In the genomic region with DNA sequence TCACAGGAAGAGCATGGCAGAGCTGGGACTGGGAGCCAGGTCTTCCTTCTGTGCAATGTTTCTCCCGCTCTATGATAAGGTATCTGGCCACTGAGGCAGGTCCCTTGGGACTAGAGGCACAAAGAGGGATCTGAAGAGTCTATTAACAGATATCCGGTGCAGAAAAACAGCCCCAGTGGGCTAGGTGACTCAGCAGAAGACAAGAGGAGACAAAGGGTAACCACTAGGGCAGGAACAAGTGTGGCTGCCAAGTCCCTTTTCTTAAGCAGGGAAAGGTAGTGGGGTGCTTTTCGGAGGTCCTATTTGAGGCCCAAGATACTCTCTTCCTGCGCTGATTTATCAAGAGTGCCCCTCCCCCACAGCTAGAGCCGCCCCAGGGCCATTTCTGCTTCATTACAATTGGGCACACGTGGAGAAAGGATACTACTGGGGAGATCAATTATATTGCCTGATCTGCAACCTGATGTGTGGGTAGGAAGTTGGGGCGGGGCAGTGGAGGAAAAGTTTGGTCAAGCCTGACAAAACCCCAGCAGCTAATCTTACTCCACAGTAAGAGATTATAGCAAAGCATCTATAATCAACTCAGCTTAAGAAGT, we compare ENCODE assay signal across 12 cellular contexts. TPM values are rescaled to one million over a fixed set of nuclear protein-coding genes. Genes with fewer than 3 reads are reported as not detected.
DNase-seq lines count a peak whose midpoint lies in the region; ATAC-seq and TF ChIP-seq lines count a peak whose summit lies in the region.
"Had no signal": no experiment of that assay in that cellular context is flagged by ENCODE, and none has a peak within 500 bp of the region (broad histone marks: within the 10 kb centered on the region; RNA-seq: fewer than 3 reads in every experiment).

A gene with protein sequence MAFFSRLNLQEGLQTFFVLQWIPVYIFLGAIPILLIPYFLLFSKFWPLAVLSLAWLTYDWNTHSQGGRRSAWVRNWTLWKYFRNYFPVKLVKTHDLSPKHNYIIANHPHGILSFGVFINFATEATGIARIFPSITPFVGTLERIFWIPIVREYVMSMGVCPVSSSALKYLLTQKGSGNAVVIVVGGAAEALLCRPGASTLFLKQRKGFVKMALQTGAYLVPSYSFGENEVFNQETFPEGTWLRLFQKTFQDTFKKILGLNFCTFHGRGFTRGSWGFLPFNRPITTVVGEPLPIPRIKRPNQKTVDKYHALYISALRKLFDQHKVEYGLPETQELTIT (plus strand): TSS at position 546 of the 596 bp plus-strand sequence. CDS start 100 bp downstream, outside the sequence.

- no peaks in the 10 kb centered on the region for H3K36me3 ChIP-seq in OCI-LY1 (ENCODE audit: insufficient read depth, low read length)
- H3K36me3 ChIP-seq: Peyer's patch had no signal

- H3K4me1 Mint-ChIP-seq in chondrocyte (ENCODE audit: low read depth), result no peaks in the 10 kb centered on the region
- H3K4me1 Mint-ChIP-seq in endothelial cell (ENCODE audit: unreplicated experiment), result peaks cover 2% of the 10 kb centered on the region
- no peaks in the 10 kb centered on the region for H3K4me1 Mint-ChIP-seq in effector memory CD8-positive, alpha-beta T cell (ENCODE audit: low read depth in 2 of 2)

- no peak within 1 kb of the TSS for H3K9ac ChIP-seq in OCI-LY1 (ENCODE audit: low read length)
- H3K9ac ChIP-seq: KMS-11 had no signal

- no peaks in the 10 kb centered on the region for H3K9me3 ChIP-seq in OCI-LY1 (ENCODE audit: low read length)
- H3K9me3 ChIP-seq: Peyer's patch had no signal

- peaks cover 15% of the 10 kb centered on the region for H3K4me1 ChIP-seq in OCI-LY1 (ENCODE audit: insufficient read depth, low read length, severe bottlenecking)
- H3K4me1 ChIP-seq: Peyer's patch had no signal

- H3K4me3 Mint-ChIP-seq in chondrocyte (ENCODE audit: unreplicated experiment) (no peak within 1 kb of the TSS), endothelial cell (ENCODE audit: unreplicated experiment) (no peak within 1 kb of the TSS)
- no peak within 1 kb of the TSS for H3K4me3 Mint-ChIP-seq in effector memory CD8-positive, alpha-beta T cell

- no peak within 1 kb of the TSS for H3K27ac ChIP-seq in OCI-LY1 (ENCODE audit: low read depth, low read length, poor library complexity, severe bottlenecking)
- H3K27ac ChIP-seq: KMS-11, Peyer's patch had no signal

- peak within 1 kb of the TSS; percentile 6; the same call in 1 of the 2 replicates for H3K4me2 ChIP-seq in OCI-LY1 (ENCODE audit: low read length)
- H3K4me2 ChIP-seq: KMS-11 had no signal

- ATAC-seq in GM19438 (IDR thresholded peaks at IDR 0.05; ENCODE audit: low read depth, unreplicated experiment) (peak; percentile 62), HG03135 (IDR thresholded peaks at IDR 0.05; ENCODE audit: unreplicated experiment) (peak; percentile 60)
- no peak for ATAC-seq in effector memory CD8-positive, alpha-beta T cell (replicated peaks)

- H3K9me3 Mint-ChIP-seq in chondrocyte (ENCODE audit: low read depth), result peaks cover 17% of the 10 kb centered on the region
- no peaks in the 10 kb centered on the region for H3K9me3 Mint-ChIP-seq in endothelial cell (ENCODE audit: unreplicated experiment)
- no peaks in the 10 kb centered on the region for H3K9me3 Mint-ChIP-seq in effector memory CD8-positive, alpha-beta T cell

- H2AFZ ChIP-seq in OCI-LY1 (ENCODE audit: low read length), result no peak within 1 kb of the TSS

- H3K4me3 ChIP-seq in OCI-LY1 (ENCODE audit: low read depth, low read length, poor library complexity, severe bottlenecking), result no peak within 1 kb of the TSS
- H3K4me3 ChIP-seq: Peyer's patch had no signal

- H3K27ac Mint-ChIP-seq in chondrocyte (ENCODE audit: unreplicated experiment) (no peak within 1 kb of the TSS), endothelial cell (ENCODE audit: unreplicated experiment) (no peak within 1 kb of the TSS)
- H3K27ac Mint-ChIP-seq in effector memory CD8-positive, alpha-beta T cell, result no peak within 1 kb of the TSS

- no peaks in the 10 kb centered on the region for H3K27me3 Mint-ChIP-seq in chondrocyte (ENCODE audit: low read depth)
- H3K27me3 Mint-ChIP-seq in endothelial cell (ENCODE audit: unreplicated experiment), result peaks cover 2% of the 10 kb centered on the region
- H3K27me3 Mint-ChIP-seq in effector memory CD8-positive, alpha-beta T cell, result no peaks in the 10 kb centered on the region

- no peaks in the 10 kb centered on the region for H3F3A ChIP-seq in OCI-LY1 (ENCODE audit: insufficient read depth, low read length)

- no peaks in the 10 kb centered on the region for H3K9me2 ChIP-seq in OCI-LY1 (ENCODE audit: low read depth, low read length)

- no peaks in the 10 kb centered on the region for H4K20me1 ChIP-seq in OCI-LY1 (ENCODE audit: insufficient read depth, low read length)

- no peaks in the 10 kb centered on the region for H3K27me3 ChIP-seq in OCI-LY1 (ENCODE audit: insufficient read depth, low read length)
- H3K27me3 ChIP-seq: Peyer's patch had no signal

- H3K79me2 ChIP-seq in OCI-LY1 (ENCODE audit: insufficient read depth, low read length), result no peaks in the 10 kb centered on the region

- H3K36me3 Mint-ChIP-seq in chondrocyte (ENCODE audit: low read depth), result no peaks in the 10 kb centered on the region
- H3K36me3 Mint-ChIP-seq in endothelial cell (ENCODE audit: low read depth, unreplicated experiment), result no peaks in the 10 kb centered on the region
- no peaks in the 10 kb centered on the region for H3K36me3 Mint-ChIP-seq in effector memory CD8-positive, alpha-beta T cell (ENCODE audit: insufficient read depth)

- peak; percentile 20 for DNase-seq in GM10266 (ENCODE audit: extremely low spot score)
- DNase-seq in chondrocyte (ENCODE audit: low spot score), result no peak
- DNase-seq in endothelial cell (ENCODE audit: low spot score), result no peak
- no peak for DNase-seq in T1000 (lab: John Stamatoyannopoulos, UW)
- DNase-seq in effector memory CD8-positive, alpha-beta T cell, result no peak
- DNase-seq: Calu3, Peyer's patch had no signal

- TF ChIP-seq CTCF in GM10266 (IDR thresholded peaks at IDR 0.05; ENCODE audit: control insufficient read depth, insufficient read depth, low read depth, missing control alignments), result no peak
- TF ChIP-seq CTCF in OCI-LY1 (IDR thresholded peaks at IDR 0.05; ENCODE audit: low read length), result no peak
- TF ChIP-seq CTCF in chondrocyte (IDR thresholded peaks at IDR 0.05), result no peak
- TF ChIP-seq CTCF in endothelial cell (IDR thresholded peaks at IDR 0.05; ENCODE audit: unreplicated experiment), result no peak

RNA-seq across cellular contexts. Expression of the gene that starts here (rescaled TPM):
- not detected in 3 replicates for total RNA-seq in chondrocyte
- total RNA-seq in endothelial cell (ENCODE audit: unreplicated experiment), result not detected
- total RNA-seq: Calu3, fibroblast of lung, Peyer's patch had no signal
